In genomic region chr4:112540695-112541094, GRCh38 we compare ENCODE assay signal across 32 cellular contexts. TPM values are rescaled to one million over a fixed set of nuclear protein-coding genes. Genes with fewer than 3 reads are reported as not detected.
"Had no signal": no experiment of that assay in that cellular context is flagged by ENCODE, and none has a peak within 500 bp of the region (broad histone marks: within the 10 kb centered on the region; RNA-seq: fewer than 3 reads in every experiment).

No MANE protein-coding gene starts in this region.

- DNase-seq: activated effector memory CD4-positive, alpha-beta T cell treated with anti-CD3 and anti-CD28 coated beads, Interleukin-2, amount 50 U/mL, for 16 hours; activated effector memory CD4-positive, alpha-beta T cell treated with Interleukin-2 at 50 U/mL for 16 hours; activated gamma-delta T cell; activated gamma-delta T cell treated with Interleukin-2 at 50 U/mL for 16 hours; activated naive CD4-positive, alpha-beta T cell; activated naive CD4-positive, alpha-beta T cell treated with anti-CD3 and anti-CD28 coated beads for 36 hours; activated naive CD4-positive, alpha-beta T cell treated with anti-CD3 and anti-CD28 coated beads, Interleukin-2, amount 10 ng/mL, durations not matched to agents 7 days and 5 days; activated naive CD4-positive, alpha-beta T cell treated with anti-CD3 and anti-CD28 coated beads, Interleukin-2, amount 50 U/mL, for 16 hours; activated naive CD4-positive, alpha-beta T cell treated with Interleukin-2 at 50 U/mL for 16 hours; activated naive CD8-positive, alpha-beta T cell treated with anti-CD3 and anti-CD28 coated beads for 36 hours; activated naive CD8-positive, alpha-beta T cell treated with anti-CD3 and anti-CD28 coated beads, Interleukin-2, amount 10 ng/mL, durations not matched to agents 7 days and 5 days; activated naive CD8-positive, alpha-beta T cell treated with anti-CD3 and anti-CD28 coated beads, Interleukin-2, amount 50 U/mL, for 24 hours; activated T-cell treated with anti-CD3 and anti-CD28 coated beads, Interleukin-2, amount 50 U/mL, for 24 hours; activated T-cell treated with anti-CD3 and anti-CD28 coated beads, Interleukin-2, amount 50 U/mL, for 4 hours; activated T-cell treated with anti-CD3 and anti-CD28 coated beads, Interleukin-2, amount 50 U/mL, for 48 hours; activated T-cell treated with anti-CD3 and anti-CD28 coated beads, Interleukin-2, amount 50 U/mL, for 72 hours; adrenal gland; amniotic stem cell; amygdala; anterior cingulate cortex; aorta; body of pancreas; brain microvascular endothelial cell; caudate nucleus; central memory CD4-positive, alpha-beta T cell; cerebellar nuclear complex had no signal

- H3K27me3 ChIP-seq: adrenal gland, ascending aorta, body of pancreas, brain microvascular endothelial cell, breast epithelium, cardiac muscle cell had no signal

- H3K9me3 ChIP-seq: adrenal gland, ascending aorta, body of pancreas, breast epithelium had no signal

- H3K4me3 ChIP-seq: adrenal gland, ascending aorta, body of pancreas, breast epithelium, cardiac muscle cell had no signal

- ATAC-seq: activated naive CD4-positive, alpha-beta T cell treated with anti-CD3 and anti-CD28 coated beads, Interleukin-2, amount 50 U/mL, for 72 hours; activated naive CD8-positive, alpha-beta T cell treated with anti-CD3 and anti-CD28 coated beads, Interleukin-2, amount 50 U/mL, for 24 hours; activated T-cell treated with anti-CD3 and anti-CD28 coated beads, Interleukin-2, amount 50 U/mL, for 4 hours; activated T-cell treated with anti-CD3 and anti-CD28 coated beads, Interleukin-2, amount 50 U/mL, for 72 hours; activated T-helper 17 cell treated with anti-CD3 and anti-CD28 coated beads, Interleukin-2, amount 50 U/mL, for 72 hours; body of pancreas had no signal

- H3K4me1 ChIP-seq: adrenal gland, ascending aorta, body of pancreas, breast epithelium had no signal

- H3K27ac ChIP-seq: adrenal gland, ascending aorta, body of pancreas, brain microvascular endothelial cell, breast epithelium, cardiac muscle cell had no signal

- H3K36me3 ChIP-seq: adrenal gland, ascending aorta, brain microvascular endothelial cell, breast epithelium, cardiac muscle cell had no signal

RNA-seq across cellular contexts. Expression of gene NEUROG2, which starts 24.7 kb away (rescaled TPM):
- polyA plus RNA-seq: adipose tissue, adrenal gland, aorta, cardiac muscle cell had no signal
